ENCODE assay signal across 9 cellular contexts in the genomic region with DNA sequence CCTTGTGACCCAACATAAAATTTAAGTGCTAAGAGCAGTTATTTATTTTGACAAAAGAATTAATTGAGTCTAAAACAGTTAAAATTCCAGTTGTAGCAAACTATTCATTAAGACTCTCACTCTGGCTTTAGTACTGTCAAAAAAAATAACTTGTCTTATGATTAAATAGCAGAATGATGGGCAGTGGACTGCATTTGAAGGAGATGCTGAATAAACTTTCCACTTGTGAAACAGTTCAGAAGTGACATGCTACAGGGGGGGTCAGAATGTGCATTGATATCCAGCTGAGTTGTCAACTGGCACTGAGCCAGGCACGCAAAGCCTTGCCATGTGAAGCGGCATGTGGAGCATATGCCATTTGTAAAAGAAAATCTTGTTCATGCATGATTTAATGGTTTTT.
DNase-seq lines count a peak whose midpoint lies in the region; ATAC-seq and TF ChIP-seq lines count a peak whose summit lies in the region.
"Had no signal": no experiment of that assay in that cellular context is flagged by ENCODE, and none has a peak within 500 bp of the region (broad histone marks: within the 10 kb centered on the region; RNA-seq: fewer than 3 reads in every experiment).

No MANE protein-coding gene starts in this region.

- H2AFZ ChIP-seq in mesenchymal stem cell (ENCODE audit: low read depth, low read length) = no peak overlapping the region

- ATAC-seq in GM18505 (IDR thresholded peaks at IDR 0.05; ENCODE audit: unreplicated experiment) (no peak), GM18868 (IDR thresholded peaks at IDR 0.05; ENCODE audit: unreplicated experiment) (no peak)
- ATAC-seq: activated T-helper 17 cell treated with anti-CD3 and anti-CD28 coated beads, Interleukin-2, amount 50 U/mL, for 72 hours had no signal

- H3K79me1 ChIP-seq in mesenchymal stem cell (replicated peaks; ENCODE audit: low read length, poor library complexity, severe bottlenecking) = peaks cover 9% of the 10 kb centered on the region

- H3K4me3 ChIP-seq in astrocyte of the spinal cord (ENCODE audit: low read depth, low read length) (no peak overlapping the region), mesenchymal stem cell (ENCODE audit: insufficient read depth in 1 of 2, low read depth in 1 of 2, low read length in 2 of 2) (no peak overlapping the region)

- no peaks in the 10 kb centered on the region for H3K27me3 ChIP-seq in mesenchymal stem cell (ENCODE audit: control insufficient read depth in 1 of 2, insufficient read depth in 1 of 2, low read length in 2 of 2)

- H2BK15ac ChIP-seq in mesenchymal stem cell (ENCODE audit: low read depth, poor library complexity, severe bottlenecking) = no peak overlapping the region

- no peak overlapping the region for H3K4me2 ChIP-seq in mesenchymal stem cell (ENCODE audit: low read length, poor library complexity, severe bottlenecking)

- H3K9me3 ChIP-seq in mesenchymal stem cell (ENCODE audit: control insufficient read depth, low read length) = no peaks in the 10 kb centered on the region

- in situ Hi-C loops in astrocyte of the spinal cord (cut with HindIII; ENCODE audit: low sequenced_read_pairs) = no loop called here

- no peak overlapping the region for H3K14ac ChIP-seq in mesenchymal stem cell (ENCODE audit: low read length in 2 of 2)

- peak overlapping the region; percentile 26 for H3K9ac ChIP-seq in mesenchymal stem cell (ENCODE audit: low read length)

- no peak overlapping the region for H4K8ac ChIP-seq in mesenchymal stem cell (ENCODE audit: low read length)

- peaks cover 16 to 32% of the 10 kb centered on the region in 2 experiments for H3K36me3 ChIP-seq in mesenchymal stem cell (ENCODE audit: control insufficient read depth in 1 of 2, insufficient read depth in 2 of 2, low read depth in 1 of 2, low read length in 2 of 2)

- H3K23ac ChIP-seq in mesenchymal stem cell (ENCODE audit: low read length in 2 of 2) = no peak overlapping the region

- H3K4me1 ChIP-seq in mesenchymal stem cell (ENCODE audit: control insufficient read depth, insufficient read depth, low read depth, low read length) = peaks cover 2% of the 10 kb centered on the region

- no peak for TF ChIP-seq POLR2A in GM18505 (IDR thresholded peaks at IDR 0.05; ENCODE audit: borderline replicate concordance, extremely low read depth, insufficient read depth, insufficient read length)

- H3K27ac ChIP-seq in mesenchymal stem cell (ENCODE audit: low read length, poor library complexity, severe bottlenecking) = peak overlapping the region; percentile 16

- WGBS in mesenchymal stem cell = 62% methylated on average over 2 of the region's 2 CpGs

- no peak overlapping the region for H3K4ac ChIP-seq in mesenchymal stem cell (ENCODE audit: low read depth in 1 of 2, low read length in 2 of 2)

- no peak for TF ChIP-seq CTCF in astrocyte of the spinal cord (IDR thresholded peaks at IDR 0.05; ENCODE audit: low read depth, low read length)

- H2BK12ac ChIP-seq in mesenchymal stem cell (ENCODE audit: low read length in 2 of 2) = no peak overlapping the region

- no peak overlapping the region for H2AK5ac ChIP-seq in mesenchymal stem cell (ENCODE audit: low read length, severe bottlenecking)

- no peak overlapping the region for H2BK5ac ChIP-seq in mesenchymal stem cell (ENCODE audit: low read depth, low read length, poor library complexity, severe bottlenecking)

- H4K91ac ChIP-seq in mesenchymal stem cell (ENCODE audit: low read length) = no peak overlapping the region

- DNase-seq in DMS 273 treated with DMSO at 0.1 percent for 48 hours (lab: John Stamatoyannopoulos, UW) (peak; percentile 60), NCI-H146 (lab: John Stamatoyannopoulos, UW) (peak; percentile 80), astrocyte of the spinal cord (ENCODE audit: low read depth, low spot score) (peak; percentile 65), mesenchymal stem cell (peak; percentile 62), HuH-7.5 (ENCODE audit: low spot score) (no peak)
- no peak for DNase-seq in stimulated activated CD4-positive, alpha-beta T cell treated with anti-CD3 and anti-CD28 coated beads, Interleukin-2, amount 100 ng/mL, for 24 hours

- H3K18ac ChIP-seq in mesenchymal stem cell (ENCODE audit: low read depth in 1 of 2, low read length in 2 of 2) = no peak overlapping the region

- H2BK120ac ChIP-seq in mesenchymal stem cell (ENCODE audit: low read depth, low read length) = no peak overlapping the region

Comparison
In these comparisons a context has a peak if more than half of its experiments do, and no peak if none do; other contexts are left out.
1. DNase-seq: peak in DMS 273 treated with DMSO at 0.1 percent for 48 hours (single experiment), NCI-H146 (single experiment), astrocyte of the spinal cord (single experiment) and mesenchymal stem cell (single experiment); none in stimulated activated CD4-positive, alpha-beta T cell treated with anti-CD3 and anti-CD28 coated beads, Interleukin-2, amount 100 ng/mL, for 24 hours (0 of 2) and HuH-7.5 (single experiment).